18 cellular contexts compared by ENCODE assay signal in genomic region chr10:132272767-132273090, GRCh38. TPM values are rescaled to one million over a fixed set of nuclear protein-coding genes. Genes with fewer than 3 reads are reported as not detected.
DNase-seq lines count a peak whose midpoint lies in the region; ATAC-seq, FAIRE-seq and TF ChIP-seq lines count a peak whose summit lies in the region.
"Had no signal": no experiment of that assay in that cellular context is flagged by ENCODE, and none has a peak within 500 bp of the region (broad histone marks: within the 10 kb centered on the region; RNA-seq: fewer than 3 reads in every experiment).

No MANE protein-coding gene starts in this region.

- CTCF ChIA-PET in IMR-90 (lab: Yijun Ruan, JAX) = no interaction called here

- H3K4ac ChIP-seq in IMR-90 (ENCODE audit: low read depth, low read length) (no peak overlapping the region), neuronal stem cell (ENCODE audit: low read length) (no peak overlapping the region)

- H4K20me1 ChIP-seq in IMR-90 (ENCODE audit: insufficient read depth, low read length) = peaks cover 9% of the 10 kb centered on the region

- H2BK12ac ChIP-seq in neuronal stem cell (ENCODE audit: low read length) = no peak overlapping the region

- H3K27me3 ChIP-seq in IMR-90 (ENCODE audit: control insufficient read depth, insufficient read depth, low read length) (peaks cover 6% of the 10 kb centered on the region), neuronal stem cell (ENCODE audit: control insufficient read depth in 3 of 3, insufficient read depth in 3 of 3, low read depth in 1 of 3, low read length in 3 of 3) (no peaks in the 10 kb centered on the region)

- FAIRE-seq in frontal cortex (lab: Jason Lieb, UNC) = no peak

- dilution Hi-C loops in IMR-90 (cut with HindIII; ENCODE audit: low sequenced_read_pairs, unreplicated experiment) = no loop called here

- H2BK5ac ChIP-seq in IMR-90 (ENCODE audit: low read depth, low read length, poor library complexity, severe bottlenecking) (no peak overlapping the region), neuronal stem cell (ENCODE audit: low read length) (peak overlapping the region; percentile 54)

- no peak overlapping the region for H3K56ac ChIP-seq in IMR-90 (ENCODE audit: extremely low read depth, insufficient read depth, low read length)

- no peak overlapping the region for H3K14ac ChIP-seq in IMR-90 (replicated peaks; ENCODE audit: low read depth, low read length)
- no peak overlapping the region for H3K14ac ChIP-seq in neuronal stem cell (ENCODE audit: low read length)

- H2AK5ac ChIP-seq in IMR-90 (ENCODE audit: low read depth, low read length) (no peak overlapping the region), neuronal stem cell (ENCODE audit: low read depth, low read length) (no peak overlapping the region)

- H3K9me3 Mint-ChIP-seq in glutamatergic neuron (ENCODE audit: unreplicated experiment) = peaks cover 15% of the 10 kb centered on the region
- H3K9me3 Mint-ChIP-seq: CD8-positive, alpha-beta T cell had no signal

- H3K27me3 Mint-ChIP-seq in glutamatergic neuron (ENCODE audit: unreplicated experiment) = peaks cover 17% of the 10 kb centered on the region

- no peak overlapping the region for H4K5ac ChIP-seq in IMR-90 (ENCODE audit: low read depth, low read length)

- H2AFZ ChIP-seq in IMR-90 (replicated peaks; ENCODE audit: low read length, poor library complexity) = peak overlapping the region; percentile 5
- peak overlapping the region; percentile 48 for H2AFZ ChIP-seq in neuronal stem cell (ENCODE audit: low read length)
- H2AFZ ChIP-seq: GM23248 had no signal

- H4K8ac ChIP-seq in IMR-90 (ENCODE audit: low read depth in 2 of 2, low read length in 2 of 2) (no peak overlapping the region), neuronal stem cell (ENCODE audit: low read depth, low read length) (no peak overlapping the region)

- H3K4me3 Mint-ChIP-seq in glutamatergic neuron (ENCODE audit: unreplicated experiment) = no peak overlapping the region
- H3K4me3 Mint-ChIP-seq: CD8-positive, alpha-beta T cell had no signal

- TF ChIP-seq RAD21 in IMR-90 (IDR thresholded peaks at IDR 0.05; ENCODE audit: low read length) = no peak

- H3K4me1 ChIP-seq in IMR-90 (ENCODE audit: control insufficient read depth, insufficient read depth, low read length) = peaks cover 5% of the 10 kb centered on the region; the same call in 1 of the 2 replicates
- H3K4me1 ChIP-seq in neuronal stem cell (ENCODE audit: control insufficient read depth in 2 of 2, insufficient read depth in 1 of 2, low read depth in 1 of 2, low read length in 2 of 2) = peaks cover 12 to 14% of the 10 kb centered on the region in 2 donors

- H3K9ac ChIP-seq in IMR-90 (ENCODE audit: low read depth, low read length) = no peak overlapping the region
- H3K9ac ChIP-seq in neuronal stem cell (ENCODE audit: low read depth, low read length, poor library complexity) = no peak overlapping the region
- H3K9ac ChIP-seq: BLaER1 treated with 17β-estradiol and CSF1 and Interleukin-3, amounts not matched to agents 10 nM and 100 nM; GM23248 had no signal

- no peak for TF ChIP-seq POLR2A in IMR-90 (IDR thresholded peaks at IDR 0.05; ENCODE audit: low read depth, low read length)

- peak overlapping the region; percentile 18 for H3K27ac Mint-ChIP-seq in glutamatergic neuron (ENCODE audit: unreplicated experiment)
- H3K27ac Mint-ChIP-seq: CD8-positive, alpha-beta T cell had no signal

- ATAC-seq in IMR-90 (ENCODE audit: low read depth) = no peak
- no peak for ATAC-seq in GM18520 (IDR thresholded peaks at IDR 0.05; ENCODE audit: unreplicated experiment)
- ATAC-seq: CD8-positive, alpha-beta T cell; Panc1 had no signal

- no peaks in the 10 kb centered on the region for H3K79me1 ChIP-seq in IMR-90 (ENCODE audit: low read depth in 1 of 2, low read length in 2 of 2)
- no peaks in the 10 kb centered on the region for H3K79me1 ChIP-seq in neuronal stem cell (ENCODE audit: low read depth, low read length)

- H4K91ac ChIP-seq in IMR-90 (ENCODE audit: insufficient read depth, low read depth, low read length) (no peak overlapping the region), neuronal stem cell (ENCODE audit: low read depth, low read length, poor library complexity) (no peak overlapping the region)

- H2BK15ac ChIP-seq in IMR-90 (ENCODE audit: low read depth, low read length) (no peak overlapping the region), neuronal stem cell (ENCODE audit: low read length) (peak overlapping the region; percentile 35)

- TF ChIP-seq CTCF in IMR-90 (conservative IDR thresholded peaks at IDR 0.05; ENCODE audit: low read depth, low read length) = no peak
- TF ChIP-seq CTCF in glutamatergic neuron (IDR thresholded peaks at IDR 0.05; ENCODE audit: partially characterized antibody, unreplicated experiment) = no peak

- WGBS in IMR-90 (ENCODE audit: extremely low coverage in 2 of 2, insufficient read length in 1 of 2), 2 experiments = 36% methylated on average over 9 of the region's 10 CpGs; no CpG with 5 or more reads in 1 of the 2 experiments
- WGBS in neuronal stem cell (ENCODE audit: extremely low coverage in 2 of 2, insufficient read length in 2 of 2, insufficient replicate concordance in 1 of 2), 2 donors = no CpG with 5 or more reads among the region's 10 CpGs

- H3K36me3 Mint-ChIP-seq in glutamatergic neuron (ENCODE audit: unreplicated experiment) = peaks cover 5% of the 10 kb centered on the region
- H3K36me3 Mint-ChIP-seq: CD8-positive, alpha-beta T cell had no signal

- intact Hi-C loops in IMR-90 (cut with micrococcal nuclease) = loop anchor here (5.0 kb wide), 1 partner anchor 35 kb away; the partner anchor contains the start of gene STK32C

- no peaks in the 10 kb centered on the region for H3K36me3 ChIP-seq in IMR-90 (ENCODE audit: control insufficient read depth, insufficient read depth, low read length)
- H3K36me3 ChIP-seq in neuronal stem cell (replicated peaks in 1 of 2; ENCODE audit: control insufficient read depth in 2 of 2, insufficient read depth in 2 of 2, low read length in 2 of 2) = no peaks in the 10 kb centered on the region
- H3K36me3 ChIP-seq: BLaER1 treated with 17β-estradiol and CSF1 and Interleukin-3, amounts not matched to agents 10 nM and 100 nM had no signal

- in situ Hi-C loops in IMR-90 (cut with MboI; ENCODE audit: low sequenced_read_pairs) = no loop called here
- in situ Hi-C loops in KBM-7 (cut with MboI; ENCODE audit: low pct_unique_long_range_greater_than_20kb, low sequenced_read_pairs) = no loop called here

- peaks cover 35% of the 10 kb centered on the region for H3K4me1 Mint-ChIP-seq in glutamatergic neuron (ENCODE audit: low read depth, unreplicated experiment)

- no peak overlapping the region; the same call in 1 of the 2 replicates for H3K4me2 ChIP-seq in IMR-90 (ENCODE audit: low read depth, low read length)
- H3K4me2 ChIP-seq in neuronal stem cell (ENCODE audit: insufficient read depth, low read length, poor library complexity, severe bottlenecking) = no peak overlapping the region
- H3K4me2 ChIP-seq: BLaER1 treated with 17β-estradiol and CSF1 and Interleukin-3, amounts not matched to agents 10 nM and 100 nM had no signal

- H2AK9ac ChIP-seq in IMR-90 (replicated peaks; ENCODE audit: low read depth, low read length, poor library complexity) = no peak overlapping the region

- no peaks in the 10 kb centered on the region for H3K9me1 ChIP-seq in IMR-90 (ENCODE audit: insufficient read depth, low read length)

- POLR2A ChIA-PET in IMR-90 (lab: Charles Lee; ENCODE audit: unreplicated experiment) = no interaction called here

- H3K23ac ChIP-seq in IMR-90 (ENCODE audit: low read depth, low read length) (no peak overlapping the region), neuronal stem cell (ENCODE audit: low read depth, low read length, poor library complexity) (peak overlapping the region; percentile 56)

- H3K27ac ChIP-seq in IMR-90 (ENCODE audit: insufficient read depth, low read length) (no peak overlapping the region), angular gyrus (ENCODE audit: low read depth, low read length) (peak overlapping the region; percentile 44), neuronal stem cell (replicated peaks; ENCODE audit: low read length) (no peak overlapping the region)
- H3K27ac ChIP-seq: BLaER1 treated with 17β-estradiol and CSF1 and Interleukin-3, amounts not matched to agents 10 nM and 100 nM; GM23248 had no signal

- BruUV-seq in IMR-90 (replicated peaks; lab: Mats Ljungman, UMichigan) = no TSS peak

- H3K18ac ChIP-seq in IMR-90 (ENCODE audit: low read depth, low read length) (no peak overlapping the region), neuronal stem cell (ENCODE audit: low read length) (no peak overlapping the region)

- H2BK20ac ChIP-seq in IMR-90 (ENCODE audit: low read depth, low read length) = no peak overlapping the region

- no peaks in the 10 kb centered on the region for H3K9me3 ChIP-seq in IMR-90 (ENCODE audit: control insufficient read depth, insufficient read depth, low read length)
- peaks cover 0 to 2% of the 10 kb centered on the region in 2 donors for H3K9me3 ChIP-seq in neuronal stem cell (replicated peaks in 1 of 2; ENCODE audit: control insufficient read depth in 2 of 2, insufficient read depth in 1 of 2, low read depth in 1 of 2, low read length in 2 of 2)
- H3K9me3 ChIP-seq: BLaER1 treated with 17β-estradiol and CSF1 and Interleukin-3, amounts not matched to agents 10 nM and 100 nM had no signal

- DNase-seq in IMR-90 (no peak), glutamatergic neuron (no peak), neuronal stem cell (ENCODE audit: low spot score) (no peak), KBM-7 (no peak), frontal cortex (ENCODE audit: low spot score in 2 of 2) (no peak), ecto neural progenitor cell (ENCODE audit: low spot score) (no peak)
- DNase-seq: Calu3; CD8-positive, alpha-beta T cell; DMS79; HCEC 1CT; NCI-H1105 treated with DMSO at 0.1 percent for 48 hours; NCI-H1694; NCI-H2081 treated with DMSO at 0.1 percent for 48 hours had no signal

- H2BK120ac ChIP-seq in IMR-90 (ENCODE audit: low read depth, low read length) = no peak overlapping the region
- H2BK120ac ChIP-seq in neuronal stem cell (ENCODE audit: low read depth, low read length) = no peak overlapping the region

- no peak overlapping the region for H3K4me3 ChIP-seq in IMR-90 (ENCODE audit: insufficient read depth, low read depth, low read length)
- no peak overlapping the region for H3K4me3 ChIP-seq in neuronal stem cell (ENCODE audit: low read length in 2 of 2)
- H3K4me3 ChIP-seq: BLaER1 treated with 17β-estradiol and CSF1 and Interleukin-3, amounts not matched to agents 10 nM and 100 nM; GM23248 had no signal

RNA-seq across cellular contexts. Expression of gene STK32C, which starts 35.0 kb away (rescaled TPM):
- total RNA-seq in IMR-90 (2012; rRNA removed) (5.0 TPM in 2 replicates), glutamatergic neuron (ENCODE audit: unreplicated experiment) (69.2 TPM), frontal cortex (25.3 TPM)
- polyA plus RNA-seq in IMR-90 (2012; rRNA removed) = 8.3 and 9.0 TPM in 2 replicates
- 10.5 and 10.6 TPM in 2 replicates for polyA plus RNA-seq in IMR-90 (2012; cell fraction: cytosol; rRNA removed)
- 5.9 and 10.3 TPM in 2 replicates for polyA plus RNA-seq in IMR-90 (2012; cell fraction: nucleus; rRNA removed; ENCODE audit: low replicate concordance)
- polyA plus RNA-seq in neuronal stem cell (2013, experiment 1 of 2) = 20.6 TPM
- polyA plus RNA-seq in neuronal stem cell (2013, experiment 2 of 2) = 21.2 TPM

RNA-seq across cellular contexts. Expression of gene LRRC27, which starts 59.3 kb away (rescaled TPM):
- total RNA-seq in IMR-90 (2012; rRNA removed) = 3.6 and 3.8 TPM in 2 replicates
- polyA plus RNA-seq in IMR-90 (2012; rRNA removed) = 5.0 and 5.3 TPM in 2 replicates
- 2.7 and 5.5 TPM in 2 replicates for polyA plus RNA-seq in IMR-90 (2012; cell fraction: cytosol; rRNA removed)
- 30.8 and 31.9 TPM in 2 replicates for polyA plus RNA-seq in IMR-90 (2012; cell fraction: nucleus; rRNA removed; ENCODE audit: low replicate concordance)
- total RNA-seq in glutamatergic neuron (ENCODE audit: unreplicated experiment) = 13.8 TPM
- polyA plus RNA-seq in neuronal stem cell (2013, experiment 1 of 2) = 12.6 TPM
- 11.2 TPM for polyA plus RNA-seq in neuronal stem cell (2013, experiment 2 of 2)
- 20.0 TPM for total RNA-seq in frontal cortex
